21 cellular contexts compared by ENCODE assay signal in genomic region chr19:3233831-3234230, GRCh38. TPM values are rescaled to one million over a fixed set of nuclear protein-coding genes. Genes with fewer than 3 reads are reported as not detected.
DNase-seq lines count a peak whose midpoint lies in the region; ATAC-seq, FAIRE-seq and TF ChIP-seq lines count a peak whose summit lies in the region.
"Had no signal": no experiment of that assay in that cellular context is flagged by ENCODE, and none has a peak within 500 bp of the region (broad histone marks: within the 10 kb centered on the region; RNA-seq: fewer than 3 reads in every experiment).

No MANE protein-coding gene starts in this region.

- H4K20me1 ChIP-seq in H1 (replicated peaks in 1 of 2; ENCODE audit: control insufficient read depth in 1 of 2, insufficient read depth in 2 of 2, low read length in 2 of 2) = peaks cover 9 to 17% of the 10 kb centered on the region in 2 experiments

- no peak overlapping the region for H3K9ac ChIP-seq in H1 (replicated peaks in 1 of 4; ENCODE audit: extremely low read depth in 1 of 4, low read depth in 3 of 4, low read length in 3 of 4)
- H3K9ac ChIP-seq: GM23248 had no signal

- no peak overlapping the region for H4K8ac ChIP-seq in H1 (ENCODE audit: extremely low read depth, insufficient read depth, low read length)

- no peak overlapping the region for H2BK120ac ChIP-seq in H1 (replicated peaks; ENCODE audit: low read depth, low read length)

- CTCF ChIA-PET in H1 (lab: Charles Lee; ENCODE audit: partially characterized antibody) = interaction anchor here (0.6 to 1.8 kb wide), 15 partner anchors 9 to 112 kb away, joined by 3 to 6 read pairs (median 3); partner anchors contain the start of gene CELF5

- POLR2A ChIA-PET in H1 (lab: Charles Lee; ENCODE audit: partially characterized antibody) = interaction anchor here (0.6 to 1.8 kb wide), 5 partner anchors 12 to 748 kb away, joined by 3 to 7 read pairs (median 4); no protein-coding TSS in a partner anchor

- H3K56ac ChIP-seq in H1 (replicated peaks; ENCODE audit: insufficient read length, low read depth, low read length) = no peak overlapping the region

- no peak overlapping the region for H2AFZ ChIP-seq in H1 (ENCODE audit: low read length)
- H2AFZ ChIP-seq: GM23248 had no signal

- H2BK15ac ChIP-seq in H1 (ENCODE audit: low read length) = no peak overlapping the region

- H3K79me1 ChIP-seq in H1 (ENCODE audit: low read depth, low read length) = no peaks in the 10 kb centered on the region

- H3K4me2 ChIP-seq in H1 (ENCODE audit: insufficient read depth in 1 of 2, low read depth in 2 of 2, low read length in 2 of 2) = no peak overlapping the region
- H3K4me2 ChIP-seq: A549 had no signal

- 0 out of 4 replicates have a peak, but pooled peaks cover 0 to 2% of the 10 kb centered on the region in 2 experiments for H3K79me2 ChIP-seq in H1 (ENCODE audit: control insufficient read depth in 1 of 2, insufficient read depth in 2 of 2, low read length in 2 of 2)

- no peak overlapping the region for H3K14ac ChIP-seq in H1 (ENCODE audit: insufficient read length)

- no peak overlapping the region for H4K5ac ChIP-seq in H1 (ENCODE audit: insufficient read length, low read depth, low read length)

- H3K23me2 ChIP-seq in H1 (ENCODE audit: low read depth, low read length) = peaks cover 16% of the 10 kb centered on the region; the same call in 1 of the 2 replicates

- TF ChIP-seq EP300 in H1 (IDR thresholded peaks at IDR 0.05; ENCODE audit: borderline replicate concordance in 1 of 2, low read depth in 2 of 2, low read length in 2 of 2) = no peak

- peak in 2 of 3 experiments; percentile 17 to 36; a peak in 2 of 4 replicates for TF ChIP-seq CTCF in H1 (IDR thresholded peaks at IDR 0.05; ENCODE audit: control extremely low read depth in 1 of 3, insufficient read depth in 1 of 3, low read depth in 1 of 3, low read length in 3 of 3)

- H2BK5ac ChIP-seq in H1 (ENCODE audit: low read depth, low read length) = no peak overlapping the region

- 94% methylated on average over 3 of the region's 4 CpGs; no CpG with 5 or more reads in 1 of the 2 experiments for WGBS in H1 (ENCODE audit: extremely low coverage in 1 of 2, insufficient coverage in 1 of 2, insufficient read length in 1 of 2, insufficient replicate concordance in 2 of 2, low coverage in 1 of 2, low lambda C conversion rate in 2 of 2, missing lambda C conversion rate in 1 of 2), 2 experiments

- H3K9me3 ChIP-seq in H1 (ENCODE audit: insufficient read depth in 2 of 2, low read depth in 1 of 2, low read length in 1 of 2) = no peaks in the 10 kb centered on the region
- H3K9me3 ChIP-seq: A549, Caco-2, HAP-1 had no signal

- no peaks in the 10 kb centered on the region for H3K27me3 ChIP-seq in H1 (replicated peaks in 1 of 4; ENCODE audit: control insufficient read depth in 3 of 4, extremely low read depth in 1 of 4, insufficient read depth in 3 of 4, low read length in 3 of 4)

- ATAC-seq in GM18870 (IDR thresholded peaks at IDR 0.05; ENCODE audit: unreplicated experiment) = no peak

- H3K4me1 ChIP-seq in H1 (replicated peaks in 1 of 4; ENCODE audit: control insufficient read depth in 3 of 4, insufficient read depth in 4 of 4, low read length in 3 of 4) = peaks cover 0 to 8% (median 1%) of the 10 kb centered on the region in 4 experiments; a peak in 3 of 7 replicates
- H3K4me1 ChIP-seq: A549, Caco-2, HAP-1 had no signal

- H3K4ac ChIP-seq in H1 (replicated peaks; ENCODE audit: insufficient read length, low read depth, low read length) = no peak overlapping the region

- no peak overlapping the region for H2BK12ac ChIP-seq in H1 (ENCODE audit: low read depth, low read length)

- no peaks in the 10 kb centered on the region for H3K36me3 ChIP-seq in H1 (ENCODE audit: control insufficient read depth in 2 of 4, insufficient read depth in 4 of 4, low read length in 3 of 4)
- H3K36me3 ChIP-seq: HAP-1 had no signal

- no peak overlapping the region for H3K4me3 ChIP-seq in H1 (ENCODE audit: extremely low read depth in 1 of 4, insufficient read depth in 2 of 4, low read depth in 3 of 4, low read length in 4 of 4)
- H3K4me3 ChIP-seq: A549, GM23248, HAP-1 had no signal

- H4K91ac ChIP-seq in H1 (replicated peaks; ENCODE audit: insufficient read length, low read length) = no peak overlapping the region

- TF ChIP-seq RAD21 in H1 (IDR thresholded peaks at IDR 0.05 in 1 of 2, conservative IDR thresholded peaks at IDR 0.05 in 1 of 2; ENCODE audit: low read depth in 2 of 2, low read length in 2 of 2) = no peak

- H2BK20ac ChIP-seq in H1 (ENCODE audit: low read length) = no peak overlapping the region

- no peak overlapping the region for H2AK5ac ChIP-seq in H1 (ENCODE audit: low read depth, low read length)

- peak; percentile 22 for DNase-seq in NCI-H82 (lab: John Stamatoyannopoulos, UW)
- DNase-seq in NCI-H82 treated with DMSO at 0.1 percent for 48 hours (lab: John Stamatoyannopoulos, UW; ENCODE audit: unreplicated experiment) = no peak
- DNase-seq in H1 (ENCODE audit: low read depth in 1 of 2, low spot score in 2 of 2) = no peak
- DNase-seq in iPS-NIHi7 (ENCODE audit: extremely low spot score) = peak; percentile 41
- DNase-seq in SKM-1 (lab: John Stamatoyannopoulos, UW; ENCODE audit: unreplicated experiment) = no peak
- no peak for DNase-seq in putamen (ENCODE audit: low spot score)
- DNase-seq: AML-193; Caco-2; CD4-positive, alpha-beta T cell; GDM1; GM23248 had no signal

- TF ChIP-seq POLR2A in H1 (IDR thresholded peaks at IDR 0.05; ENCODE audit: control extremely low read depth in 1 of 2, low read depth in 2 of 2, low read length in 2 of 2) = no peak

- no peak for FAIRE-seq in H1 (lab: Jason Lieb, UNC)
- FAIRE-seq: A549, D721Med, GM12892 had no signal

- no peak overlapping the region for H3K18ac ChIP-seq in H1 (ENCODE audit: extremely low read depth, low read length)

- no peak overlapping the region for H3K27ac ChIP-seq in H1 (ENCODE audit: low read depth, low read length)
- H3K27ac ChIP-seq: 22Rv1, A549, C4-2B, GM23248, HL-60 had no signal

- H3K23ac ChIP-seq in H1 (ENCODE audit: insufficient read length) = no peak overlapping the region

TF ChIP-seq in H1, 55 proteins besides CTCF, POLR2A, EP300 and RAD21 (continues in another document):
- no peak for TF ChIP-seq CEBPB (IDR thresholded peaks at IDR 0.05; ENCODE audit: low read depth, low read length)
- no peak for TF ChIP-seq SIX5 (IDR thresholded peaks at IDR 0.05; ENCODE audit: low read depth, low read length)
- TF ChIP-seq TCF12 (IDR thresholded peaks at IDR 0.05; ENCODE audit: low read depth, low read length) = no peak
- TF ChIP-seq ZNF274 (IDR thresholded peaks at IDR 0.05; ENCODE audit: borderline replicate concordance, extremely low read depth, low read length) = no peak
- TF ChIP-seq PHF8 (conservative IDR thresholded peaks at IDR 0.05; ENCODE audit: low read depth, low read length) = no peak
- no peak for TF ChIP-seq CBX8 (IDR thresholded peaks at IDR 0.05; ENCODE audit: borderline replicate concordance, low read depth, low read length)
- TF ChIP-seq GABPA (IDR thresholded peaks at IDR 0.05; ENCODE audit: borderline replicate concordance, insufficient read depth, low read length) = no peak
- no peak for TF ChIP-seq MAX (IDR thresholded peaks at IDR 0.05)
- no peak for TF ChIP-seq NRF1 (IDR thresholded peaks at IDR 0.05; ENCODE audit: low read depth, low read length)
- TF ChIP-seq EZH2 (IDR thresholded peaks at IDR 0.05; ENCODE audit: low read depth, low read length, severe bottlenecking) = no peak
- no peak for TF ChIP-seq KDM1A (IDR thresholded peaks at IDR 0.05; ENCODE audit: borderline replicate concordance, low read length)
- TF ChIP-seq SIRT6 (IDR thresholded peaks at IDR 0.05; ENCODE audit: low read length) = no peak
- no peak for TF ChIP-seq NANOG (IDR thresholded peaks at IDR 0.05; ENCODE audit: insufficient read depth, low read depth, low read length, poor library complexity, severe bottlenecking)

RNA-seq across cellular contexts. Expression of gene CELF5, which starts 9.4 kb away (rescaled TPM):
- 9.8 and 9.9 TPM in 2 replicates for total RNA-seq in H1 (2021; fragmentation: NEBNext Ultra II Directional; extraction: Animal tissue kit (Norgen Biotek cat#: 25700))
- 15.0 and 18.2 TPM in 2 replicates for polyA plus RNA-seq in H1 (2011; rRNA removed)
- 15.4 TPM for polyA plus RNA-seq in H1 (2011; cell fraction: cytosol; rRNA removed)
- 43.5 TPM for polyA plus RNA-seq in H1 (2011; cell fraction: nucleus; rRNA removed)
- polyA plus RNA-seq in H1 (2012, experiment 1 of 2) = 9.0 to 15.7 TPM (median 12.5 TPM) in 4 replicates
- 6.1 TPM for polyA plus RNA-seq in H1 (2012, experiment 2 of 2)
- polyA plus RNA-seq in H1 (2013, experiment 1 of 2) = 11.1 TPM
- polyA plus RNA-seq in H1 (2013, experiment 2 of 2) = 10.4 TPM
- polyA minus RNA-seq in H1 (2011; rRNA and poly(A)+ RNA removed) = 4.4 and 4.7 TPM in 2 replicates
- polyA minus RNA-seq in H1 (2011; cell fraction: cytosol; rRNA and poly(A)+ RNA removed) = 4.8 TPM
- polyA minus RNA-seq in H1 (2011; cell fraction: nucleus; rRNA and poly(A)+ RNA removed) = 11.7 TPM
- total RNA-seq: HT1080 had no signal
- polyA plus RNA-seq: GM23248 had no signal

RNA-seq across cellular contexts. Expression of gene NCLN, which starts 48.1 kb away (rescaled TPM):
- total RNA-seq in H1 (2021; fragmentation: NEBNext Ultra II Directional; extraction: Animal tissue kit (Norgen Biotek cat#: 25700)) = 103 and 105 TPM in 2 replicates
- 89.2 and 119 TPM in 2 replicates for polyA plus RNA-seq in H1 (2011; rRNA removed)
- 75.6 TPM for polyA plus RNA-seq in H1 (2011; cell fraction: cytosol; rRNA removed)
- 144 TPM for polyA plus RNA-seq in H1 (2011; cell fraction: nucleus; rRNA removed)
- polyA plus RNA-seq in H1 (2012, experiment 1 of 2) = 69.2 to 103 TPM (median 103 TPM) in 4 replicates
- 80.4 TPM for polyA plus RNA-seq in H1 (2012, experiment 2 of 2)
- 121 TPM for polyA plus RNA-seq in H1 (2013, experiment 1 of 2)
- polyA plus RNA-seq in H1 (2013, experiment 2 of 2) = 121 TPM
- 50.0 and 55.6 TPM in 2 replicates for polyA minus RNA-seq in H1 (2011; rRNA and poly(A)+ RNA removed)
- polyA minus RNA-seq in H1 (2011; cell fraction: cytosol; rRNA and poly(A)+ RNA removed) = 68.7 TPM
- polyA minus RNA-seq in H1 (2011; cell fraction: nucleus; rRNA and poly(A)+ RNA removed) = 52.1 TPM

RNA-seq across cellular contexts. Expression of gene S1PR4, which starts 55.3 kb away (rescaled TPM):
- not detected in 2 replicates for total RNA-seq in H1 (2021; fragmentation: NEBNext Ultra II Directional; extraction: Animal tissue kit (Norgen Biotek cat#: 25700))
- 0.05 TPM in 1 of 2 replicates, not detected in the other for polyA plus RNA-seq in H1 (2011; rRNA removed)
- not detected for polyA plus RNA-seq in H1 (2011; cell fraction: cytosol; rRNA removed)
- not detected for polyA plus RNA-seq in H1 (2011; cell fraction: nucleus; rRNA removed)
- not detected in 4 replicates for polyA plus RNA-seq in H1 (2012, experiment 1 of 2)
- not detected for polyA plus RNA-seq in H1 (2012, experiment 2 of 2)
- not detected for polyA plus RNA-seq in H1 (2013, experiment 1 of 2)
- polyA plus RNA-seq in H1 (2013, experiment 2 of 2) = not detected
- not detected in 2 replicates for polyA minus RNA-seq in H1 (2011; rRNA and poly(A)+ RNA removed)
- polyA minus RNA-seq in H1 (2011; cell fraction: cytosol; rRNA and poly(A)+ RNA removed) = not detected
- polyA minus RNA-seq in H1 (2011; cell fraction: nucleus; rRNA and poly(A)+ RNA removed) = not detected
- total RNA-seq: Caco-2, GM23248 had no signal
- polyA plus RNA-seq: BJ, GM23248 had no signal

Comparison
In these comparisons a context has a peak if more than half of its experiments do, and no peak if none do; other contexts are left out.
1. DNase-seq: peak in NCI-H82 (single experiment) and iPS-NIHi7 (single experiment); none in NCI-H82 treated with DMSO at 0.1 percent for 48 hours (single experiment), H1 (0 of 2), SKM-1 (single experiment) and putamen (single experiment).